Comparison of ENCODE assay signal across 1 cellular context in genomic region chr17:47099987-47100711, GRCh38.
TF ChIP-seq lines count a peak whose summit lies in the region.

No MANE protein-coding gene starts in this region.

TF ChIP-seq in K562, 482 proteins besides CTCF, POLR2A, EP300 and RAD21 (continued from another document and continues in another):
- no peak for TF ChIP-seq ZNF609 (CRISPR knock-in tag; IDR thresholded peaks at IDR 0.05; ENCODE audit: borderline replicate concordance)
- TF ChIP-seq TSHZ1 (CRISPR knock-in tag; IDR thresholded peaks at IDR 0.05), result no peak
- TF ChIP-seq SMAD4 (CRISPR knock-in tag; conservative IDR thresholded peaks at IDR 0.05), result no peak
- peak; percentile 70 for TF ChIP-seq SUPT5H (IDR thresholded peaks at IDR 0.05)
- TF ChIP-seq RHOXF2B (CRISPR knock-in tag; conservative IDR thresholded peaks at IDR 0.05), result no peak
- no peak for TF ChIP-seq MGA (IDR thresholded peaks at IDR 0.05)
- TF ChIP-seq TEAD4 (IDR thresholded peaks at IDR 0.05; ENCODE audit: low read length), result no peak
- TF ChIP-seq TEAD4 (CRISPR knock-in tag; IDR thresholded peaks at IDR 0.05; ENCODE audit: borderline replicate concordance), result no peak
- peak; percentile 74 for TF ChIP-seq RBFOX2 (IDR thresholded peaks at IDR 0.05; ENCODE audit: low read depth, low read length)
- TF ChIP-seq CHD1 (IDR thresholded peaks at IDR 0.05; ENCODE audit: low read length), result peak; percentile 4
- TF ChIP-seq NR2C1 (IDR thresholded peaks at IDR 0.05), result no peak
- TF ChIP-seq NR2C1 (tag; IDR thresholded peaks at IDR 0.05), result no peak
- TF ChIP-seq CAMTA2 (CRISPR knock-in tag; conservative IDR thresholded peaks at IDR 0.05), result no peak
- no peak for TF ChIP-seq HMGN3 (IDR thresholded peaks at IDR 0.05; ENCODE audit: borderline replicate concordance, extremely low read depth, insufficient read length, low read depth, low read length)
- TF ChIP-seq MCM5 (IDR thresholded peaks at IDR 0.05; ENCODE audit: low read depth), result no peak
- TF ChIP-seq IRF1 (CRISPR knock-in tag; IDR thresholded peaks at IDR 0.05; ENCODE audit: borderline replicate concordance), result no peak
- no peak for TF ChIP-seq HDAC3 (IDR thresholded peaks at IDR 0.05; ENCODE audit: borderline replicate concordance, partially characterized antibody)
- no peak for TF ChIP-seq NELFE (IDR thresholded peaks at IDR 0.05; ENCODE audit: insufficient read depth, insufficient read length)
- TF ChIP-seq KAT8 (IDR thresholded peaks at IDR 0.05; ENCODE audit: low read depth), result no peak
- no peak for TF ChIP-seq CREB3 (tag; conservative IDR thresholded peaks at IDR 0.05; ENCODE audit: low read depth)
- TF ChIP-seq ZNF444 (CRISPR knock-in tag; IDR thresholded peaks at IDR 0.05), result no peak
- TF ChIP-seq TGIF2 (CRISPR knock-in tag; IDR thresholded peaks at IDR 0.05), result no peak
- no peak for TF ChIP-seq YBX1 (IDR thresholded peaks at IDR 0.05)
